In genomic region chr15:101194246-101195138, GRCh38 we compare ENCODE assay signal across 10 cellular contexts. TPM values are rescaled to one million over a fixed set of nuclear protein-coding genes. Genes with fewer than 3 reads are reported as not detected.
DNase-seq lines count a peak whose midpoint lies in the region; ATAC-seq and TF ChIP-seq lines count a peak whose summit lies in the region.
"Had no signal": no experiment of that assay in that cellular context is flagged by ENCODE, and none has a peak within 500 bp of the region (broad histone marks: within the 10 kb centered on the region; RNA-seq: fewer than 3 reads in every experiment).

No MANE protein-coding gene starts in this region.

- peaks cover 84% of the 10 kb centered on the region for H3K4me1 Mint-ChIP-seq in activated T-cell treated with anti-CD3 and anti-CD28 coated beads, Interleukin-2, amount 50 U/mL, for 4 hours (ENCODE audit: low read depth)
- peaks cover 57% of the 10 kb centered on the region for H3K4me1 Mint-ChIP-seq in glutamatergic neuron (ENCODE audit: low read depth, unreplicated experiment)

- no peaks in the 10 kb centered on the region for H3K27me3 Mint-ChIP-seq in activated T-cell treated with anti-CD3 and anti-CD28 coated beads, Interleukin-2, amount 50 U/mL, for 4 hours (ENCODE audit: low read depth)
- peaks cover 3% of the 10 kb centered on the region for H3K27me3 Mint-ChIP-seq in glutamatergic neuron (ENCODE audit: unreplicated experiment)
- H3K27me3 Mint-ChIP-seq: B cell had no signal

- H3K27ac Mint-ChIP-seq in glutamatergic neuron (ENCODE audit: unreplicated experiment): peak overlapping the region; percentile 89
- H3K27ac Mint-ChIP-seq: B cell had no signal

- H3K36me3 Mint-ChIP-seq in activated T-cell treated with anti-CD3 and anti-CD28 coated beads, Interleukin-2, amount 50 U/mL, for 4 hours (ENCODE audit: insufficient read depth): peaks cover 33% of the 10 kb centered on the region
- no peaks in the 10 kb centered on the region for H3K36me3 Mint-ChIP-seq in glutamatergic neuron (ENCODE audit: unreplicated experiment)

- no peak for TF ChIP-seq CTCF in glutamatergic neuron (IDR thresholded peaks at IDR 0.05; ENCODE audit: partially characterized antibody, unreplicated experiment)

- ATAC-seq in activated T-cell treated with anti-CD3 and anti-CD28 coated beads, Interleukin-2, amount 50 U/mL, for 4 hours: no peak
- ATAC-seq in HG03139 (IDR thresholded peaks at IDR 0.05; ENCODE audit: unreplicated experiment) (no peak), HG03135 (IDR thresholded peaks at IDR 0.05; ENCODE audit: unreplicated experiment) (no peak)

- H3K9ac ChIP-seq in stomach smooth muscle (ENCODE audit: low read length in 2 of 2): no peak overlapping the region

- H3K4me1 ChIP-seq in SJSA1 (replicated peaks): peaks cover 66% of the 10 kb centered on the region
- H3K4me1 ChIP-seq in stomach smooth muscle (ENCODE audit: control insufficient read depth, insufficient read depth, low read length): peaks cover 30% of the 10 kb centered on the region

- H3K36me3 ChIP-seq in SJSA1 (peaks cover 5% of the 10 kb centered on the region; the same call in 1 of the 2 replicates), stomach smooth muscle (ENCODE audit: control insufficient read depth in 2 of 2, insufficient read depth in 2 of 2, low read length in 2 of 2) (no peaks in the 10 kb centered on the region)

- no peak for DNase-seq in activated T-cell treated with anti-CD3 and anti-CD28 coated beads, Interleukin-2, amount 50 U/mL, for 4 hours
- no peak for DNase-seq in activated T-cell treated with anti-CD3 and anti-CD28 coated beads, Interleukin-2, amount 50 U/mL, for 1 hour
- DNase-seq in SJSA1 (ENCODE audit: low read depth in 1 of 2, low spot score in 2 of 2) (no peak), glutamatergic neuron (no peak), pons (ENCODE audit: low spot score) (no peak)
- DNase-seq: NCI-H146 had no signal

- H3K4me3 ChIP-seq in SJSA1: peak overlapping the region; percentile 7; the same call in 1 of the 2 replicates
- peak overlapping the region in 1 of 2 donors; percentile 66 for H3K4me3 ChIP-seq in stomach smooth muscle (ENCODE audit: low read length in 2 of 2)

- H3K27ac ChIP-seq in SJSA1: peak overlapping the region; percentile 21
- peak overlapping the region; percentile 67 for H3K27ac ChIP-seq in stomach smooth muscle (ENCODE audit: low read length)

- H3K27me3 ChIP-seq in SJSA1 (replicated peaks): no peaks in the 10 kb centered on the region
- H3K27me3 ChIP-seq in stomach smooth muscle (ENCODE audit: control insufficient read depth in 1 of 2, insufficient read depth in 2 of 2, low read length in 2 of 2): no peaks in the 10 kb centered on the region

- no peaks in the 10 kb centered on the region for H3K9me3 Mint-ChIP-seq in activated T-cell treated with anti-CD3 and anti-CD28 coated beads, Interleukin-2, amount 50 U/mL, for 4 hours
- H3K9me3 Mint-ChIP-seq in glutamatergic neuron (ENCODE audit: unreplicated experiment): peaks cover 7% of the 10 kb centered on the region

- peak overlapping the region; percentile 66 for H3K4me3 Mint-ChIP-seq in activated T-cell treated with anti-CD3 and anti-CD28 coated beads, Interleukin-2, amount 50 U/mL, for 4 hours
- H3K4me3 Mint-ChIP-seq in glutamatergic neuron (ENCODE audit: unreplicated experiment): peak overlapping the region; percentile 4
- H3K4me3 Mint-ChIP-seq: B cell had no signal

- H3K9me3 ChIP-seq in SJSA1 (replicated peaks) (no peaks in the 10 kb centered on the region), stomach smooth muscle (ENCODE audit: control insufficient read depth in 2 of 2, low read length in 2 of 2) (no peaks in the 10 kb centered on the region)

RNA-seq across cellular contexts. Expression of gene CHSY1, which starts 57.4 kb away (rescaled TPM):
- 10 to 100 TPM; 79.7 to 94.4 (median 88.0) TPM for total RNA-seq in activated T-cell treated with anti-CD3 and anti-CD28 coated beads, Interleukin-2, amount 50 U/mL, for 4 hours
- 47.9 and 62.8 TPM in 2 replicates for total RNA-seq in SJSA1 (2014; rRNA removed; shearing (Covaris generic))
- total RNA-seq in glutamatergic neuron (ENCODE audit: unreplicated experiment): 38.2 TPM
